ENCODE assay signal across 10 cellular contexts in genomic region chr6:166757226-166758135, GRCh38.
DNase-seq lines count a peak whose midpoint lies in the region; ATAC-seq, FAIRE-seq and TF ChIP-seq lines count a peak whose summit lies in the region.
"Had no signal": no experiment of that assay in that cellular context is flagged by ENCODE, and none has a peak within 500 bp of the region (broad histone marks: within the 10 kb centered on the region; RNA-seq: fewer than 3 reads in every experiment).

No MANE protein-coding gene starts in this region.

- H3K4me3 ChIP-seq in fibroblast of the aortic adventitia (ENCODE audit: low read depth, low read length) = peak overlapping the region; percentile 28
- H3K4me3 ChIP-seq in skeletal muscle satellite cell (ENCODE audit: low read length) = peak overlapping the region; percentile 53
- H3K4me3 ChIP-seq: Peyer's patch had no signal

- peak overlapping the region; percentile 62 for H3K4me2 ChIP-seq in skeletal muscle satellite cell (ENCODE audit: low read length)

- H3K27me3 ChIP-seq in skeletal muscle satellite cell (ENCODE audit: control insufficient read depth, insufficient read depth, low read length) = peaks cover 51% of the 10 kb centered on the region
- H3K27me3 ChIP-seq: Peyer's patch had no signal

- FAIRE-seq in RCC 7860 (lab: Jason Lieb, UNC) = no peak

- DNase-seq in NCI-H748 (lab: John Stamatoyannopoulos, UW; ENCODE audit: unreplicated experiment) (peak; percentile 17), NCI-H748 treated with DMSO at 0.1 percent for 48 hours (lab: John Stamatoyannopoulos, UW) (no peak), RPMI8226 (peak; percentile 32), fibroblast of the aortic adventitia (ENCODE audit: low read depth) (peak; percentile 25), RCC 7860 (ENCODE audit: low spot score) (no peak)
- DNase-seq in stimulated activated CD4-positive, alpha-beta T cell treated with anti-CD3 and anti-CD28 coated beads, Interleukin-2, amount 100 ng/mL, for 48 hours = no peak
- DNase-seq: effector CD8-positive, alpha-beta T cell had no signal

- H3K9ac ChIP-seq in skeletal muscle satellite cell (ENCODE audit: low read depth, low read length) = no peak overlapping the region

- no peak for TF ChIP-seq CTCF in fibroblast of the aortic adventitia (IDR thresholded peaks at IDR 0.05; ENCODE audit: insufficient read depth, low read length)

- no peak for ATAC-seq in HG03432 (IDR thresholded peaks at IDR 0.05; ENCODE audit: unreplicated experiment)

- no peaks in the 10 kb centered on the region for H3K36me3 ChIP-seq in skeletal muscle satellite cell (ENCODE audit: insufficient read depth, low read length)
- H3K36me3 ChIP-seq: Peyer's patch had no signal

- peaks cover 6% of the 10 kb centered on the region for H3K4me1 ChIP-seq in skeletal muscle satellite cell (ENCODE audit: control insufficient read depth, insufficient read depth, low read length)
- H3K4me1 ChIP-seq: Peyer's patch had no signal

- H3K9me3 ChIP-seq in skeletal muscle satellite cell (replicated peaks; ENCODE audit: low read length) = no peaks in the 10 kb centered on the region
- H3K9me3 ChIP-seq: Peyer's patch had no signal

Comparison
In these comparisons a context has a peak if more than half of its experiments do, and no peak if none do; other contexts are left out.
1. DNase-seq: peak in NCI-H748 (single experiment), RPMI8226 (single experiment) and fibroblast of the aortic adventitia (single experiment); none in NCI-H748 treated with DMSO at 0.1 percent for 48 hours (single experiment), stimulated activated CD4-positive, alpha-beta T cell treated with anti-CD3 and anti-CD28 coated beads, Interleukin-2, amount 100 ng/mL, for 48 hours (0 of 2) and RCC 7860 (single experiment).